In genomic region chr17:82887255-82888164, GRCh38 we compare ENCODE assay signal across 13 cellular contexts. TPM values are rescaled to one million over a fixed set of nuclear protein-coding genes. Genes with fewer than 3 reads are reported as not detected.
A peak's percentile ranks its signal among the peaks of the same experiment; 100 is the strongest.
DNase-seq lines count a peak whose midpoint lies in the region; ATAC-seq and TF ChIP-seq lines count a peak whose summit lies in the region.
"Had no signal": no experiment of that assay in that cellular context is flagged by ENCODE, and none has a peak within 500 bp of the region (broad histone marks: within the 10 kb centered on the region; RNA-seq: fewer than 3 reads in every experiment).

No MANE protein-coding gene starts in this region.

- H3K4me3 Mint-ChIP-seq in CD14-positive monocyte = peak overlapping the region in 1 of 2 donors; percentile 72
- no peak overlapping the region for H3K4me3 Mint-ChIP-seq in activated T-helper 17 cell treated with anti-CD3 and anti-CD28 coated beads, Interleukin-2, amount 50 U/mL, for 72 hours
- peak overlapping the region in 6 of 10 donors; percentile 22 to 58 (median 42) for H3K4me3 Mint-ChIP-seq in naive thymus-derived CD4-positive, alpha-beta T cell

- intact Hi-C loops in CD14-positive monocyte (cut with micrococcal nuclease) = no loop called here
- intact Hi-C loops in naive thymus-derived CD4-positive, alpha-beta T cell (cut with micrococcal nuclease) = no loop called here

- peak overlapping the region; percentile 79 to 93 (median 84) for H3K27ac Mint-ChIP-seq in CD14-positive monocyte
- peak overlapping the region; percentile 55 for H3K27ac Mint-ChIP-seq in activated T-helper 17 cell treated with anti-CD3 and anti-CD28 coated beads, Interleukin-2, amount 50 U/mL, for 72 hours
- H3K27ac Mint-ChIP-seq in naive thymus-derived CD4-positive, alpha-beta T cell = peak overlapping the region in 8 of 9 donors; percentile 11 to 90 (median 70)

- CTCF ChIA-PET in naive thymus-derived CD4-positive, alpha-beta T cell (lab: Charles Lee) = interaction anchor here (1.2 kb wide), 1 partner anchor 28 kb away, joined by 3 read pairs; no protein-coding TSS in a partner anchor

- peaks cover 0 to 4% (median 0%) of the 10 kb centered on the region in 3 donors for H3K27me3 Mint-ChIP-seq in CD14-positive monocyte (ENCODE audit: low read depth in 3 of 3)
- H3K27me3 Mint-ChIP-seq in activated T-helper 17 cell treated with anti-CD3 and anti-CD28 coated beads, Interleukin-2, amount 50 U/mL, for 72 hours = no peaks in the 10 kb centered on the region
- no peaks in the 10 kb centered on the region for H3K27me3 Mint-ChIP-seq in naive thymus-derived CD4-positive, alpha-beta T cell

- H3K27me3 ChIP-seq in naive thymus-derived CD4-positive, alpha-beta T cell (ENCODE audit: control insufficient read depth in 2 of 2, insufficient read depth in 2 of 2, low read length in 2 of 2) = no peaks in the 10 kb centered on the region
- H3K27me3 ChIP-seq: SJCRH30, suprapubic skin had no signal

- peaks cover 50% of the 10 kb centered on the region for H3K4me1 Mint-ChIP-seq in CD14-positive monocyte
- peaks cover 42% of the 10 kb centered on the region for H3K4me1 Mint-ChIP-seq in activated T-helper 17 cell treated with anti-CD3 and anti-CD28 coated beads, Interleukin-2, amount 50 U/mL, for 72 hours
- peaks cover 39 to 64% (median 62%) of the 10 kb centered on the region in 7 donors for H3K4me1 Mint-ChIP-seq in naive thymus-derived CD4-positive, alpha-beta T cell

- H3K4me3 ChIP-seq in naive thymus-derived CD4-positive, alpha-beta T cell (ENCODE audit: low read length) = no peak overlapping the region
- H3K4me3 ChIP-seq: SJCRH30, suprapubic skin had no signal

- no peaks in the 10 kb centered on the region for H3K9me3 ChIP-seq in naive thymus-derived CD4-positive, alpha-beta T cell (ENCODE audit: control insufficient read depth in 2 of 3, low read length in 3 of 3)
- H3K9me3 ChIP-seq: SJCRH30, suprapubic skin had no signal

- H3K36me3 ChIP-seq in naive thymus-derived CD4-positive, alpha-beta T cell (ENCODE audit: control insufficient read depth in 2 of 3, insufficient read depth in 3 of 3, low read length in 3 of 3) = peaks cover 0 to 23% (median 0%) of the 10 kb centered on the region in 3 experiments
- H3K36me3 ChIP-seq: suprapubic skin had no signal

- no peak for ATAC-seq in activated T-helper 17 cell treated with anti-CD3 and anti-CD28 coated beads, Interleukin-2, amount 50 U/mL, for 72 hours (replicated peaks)
- no peak for ATAC-seq in naive thymus-derived CD4-positive, alpha-beta T cell
- ATAC-seq in HG03565 (IDR thresholded peaks at IDR 0.05; ENCODE audit: unreplicated experiment) (no peak), GM21576 (IDR thresholded peaks at IDR 0.05; ENCODE audit: unreplicated experiment) (no peak)

- H3K9me3 Mint-ChIP-seq in CD14-positive monocyte = peaks cover 0 to 6% (median 0%) of the 10 kb centered on the region in 7 donors
- no peaks in the 10 kb centered on the region for H3K9me3 Mint-ChIP-seq in activated T-helper 17 cell treated with anti-CD3 and anti-CD28 coated beads, Interleukin-2, amount 50 U/mL, for 72 hours
- H3K9me3 Mint-ChIP-seq in naive thymus-derived CD4-positive, alpha-beta T cell = no peaks in the 10 kb centered on the region

- peaks cover 40 to 41% of the 10 kb centered on the region in 2 donors for H3K4me1 ChIP-seq in naive thymus-derived CD4-positive, alpha-beta T cell (ENCODE audit: control insufficient read depth in 2 of 2, insufficient read depth in 2 of 2, low read length in 2 of 2)

- no peak for TF ChIP-seq CTCF in CD14-positive monocyte (IDR thresholded peaks at IDR 0.05)

- POLR2A ChIA-PET in naive thymus-derived CD4-positive, alpha-beta T cell (lab: Charles Lee) = no interaction called here

- DNase-seq in CD14-positive monocyte (ENCODE audit: low spot score) (no peak), HuH-7 (ENCODE audit: low spot score) (peak; percentile 61), NCI-H1092 treated with DMSO at 0.1 percent for 48 hours (lab: John Stamatoyannopoulos, UW) (no peak)
- DNase-seq in naive thymus-derived CD4-positive, alpha-beta T cell = no peak
- no peak for DNase-seq in activated CD4-positive, CD25-positive, alpha-beta regulatory T cell (lab: John Stamatoyannopoulos, UW)
- DNase-seq: SJCRH30; stimulated activated CD4-positive, alpha-beta T cell treated with anti-CD3 and anti-CD28 coated beads, Interleukin-4, amount 100 ng/mL, for 1 hour had no signal

- peaks cover 40 to 48% of the 10 kb centered on the region in 2 donors for H3K36me3 Mint-ChIP-seq in CD14-positive monocyte
- peaks cover 25% of the 10 kb centered on the region for H3K36me3 Mint-ChIP-seq in activated T-helper 17 cell treated with anti-CD3 and anti-CD28 coated beads, Interleukin-2, amount 50 U/mL, for 72 hours (ENCODE audit: low read depth)
- peaks cover 8 to 35% (median 12%) of the 10 kb centered on the region in 5 donors for H3K36me3 Mint-ChIP-seq in naive thymus-derived CD4-positive, alpha-beta T cell

- H3K27ac ChIP-seq in naive thymus-derived CD4-positive, alpha-beta T cell (ENCODE audit: low read depth, low read length) = no peak overlapping the region
- H3K27ac ChIP-seq: SJCRH30 had no signal

RNA-seq across cellular contexts. Expression of gene ZNF750, which starts 47.7 kb away (rescaled TPM):
- not detected for polyA plus RNA-seq in CD14-positive monocyte
- not detected for total RNA-seq in activated T-helper 17 cell treated with anti-CD3 and anti-CD28 coated beads, Interleukin-2, amount 50 U/mL, for 72 hours
- total RNA-seq in naive thymus-derived CD4-positive, alpha-beta T cell = not detected
- under 1 TPM in 1 of 2 donors, not detected in 1; 0.13 TPM for polyA plus RNA-seq in naive thymus-derived CD4-positive, alpha-beta T cell
- total RNA-seq: activated CD8-positive, alpha-beta memory T cell treated with anti-CD3 and anti-CD28 coated beads for 36 hours; omental fat pad; SJCRH30 had no signal
